Comparison of ENCODE assay signal across 1 cellular context in the genomic region with DNA sequence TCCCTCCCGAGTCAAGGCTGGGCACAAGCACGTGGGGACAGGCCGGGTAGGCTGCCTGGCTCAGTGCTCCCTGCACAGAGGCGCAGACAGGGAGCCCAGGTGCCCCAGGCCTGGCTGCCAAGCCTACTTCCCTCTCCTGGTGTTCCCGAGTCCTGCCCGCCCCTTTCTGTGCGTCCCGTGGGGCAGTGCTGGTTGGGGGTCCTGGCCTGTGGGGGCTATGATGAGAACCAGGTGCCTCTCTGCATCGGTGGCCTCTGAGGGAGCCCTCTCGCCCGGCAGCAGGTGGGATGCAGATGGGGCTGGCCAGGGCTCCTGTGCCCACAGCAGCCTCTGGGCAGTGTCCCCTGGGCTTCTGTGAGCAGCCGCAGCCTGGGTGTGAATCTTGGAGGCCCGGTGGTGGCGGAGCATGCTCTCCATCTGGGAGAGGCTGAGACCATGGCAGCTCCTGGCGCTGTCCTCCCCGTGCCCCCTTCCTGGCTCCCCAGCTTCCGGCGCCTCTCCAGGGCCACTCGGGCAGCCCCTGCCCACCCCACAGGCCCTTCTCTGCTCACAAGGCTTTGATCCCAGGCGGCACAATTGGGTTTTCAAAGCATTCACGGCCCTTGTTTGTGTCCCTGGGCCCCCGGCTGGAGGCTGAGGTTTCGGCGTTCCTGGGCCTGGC.
A peak's percentile ranks its signal among the peaks of the same experiment; 100 is the strongest.
TF ChIP-seq lines count a peak whose summit lies in the region.

No MANE protein-coding gene starts in this region.

TF ChIP-seq in HepG2, 621 proteins besides CTCF, POLR2A, EP300 and RAD21 (continued from another document and continues in another):
- TF ChIP-seq, protein P1, sequence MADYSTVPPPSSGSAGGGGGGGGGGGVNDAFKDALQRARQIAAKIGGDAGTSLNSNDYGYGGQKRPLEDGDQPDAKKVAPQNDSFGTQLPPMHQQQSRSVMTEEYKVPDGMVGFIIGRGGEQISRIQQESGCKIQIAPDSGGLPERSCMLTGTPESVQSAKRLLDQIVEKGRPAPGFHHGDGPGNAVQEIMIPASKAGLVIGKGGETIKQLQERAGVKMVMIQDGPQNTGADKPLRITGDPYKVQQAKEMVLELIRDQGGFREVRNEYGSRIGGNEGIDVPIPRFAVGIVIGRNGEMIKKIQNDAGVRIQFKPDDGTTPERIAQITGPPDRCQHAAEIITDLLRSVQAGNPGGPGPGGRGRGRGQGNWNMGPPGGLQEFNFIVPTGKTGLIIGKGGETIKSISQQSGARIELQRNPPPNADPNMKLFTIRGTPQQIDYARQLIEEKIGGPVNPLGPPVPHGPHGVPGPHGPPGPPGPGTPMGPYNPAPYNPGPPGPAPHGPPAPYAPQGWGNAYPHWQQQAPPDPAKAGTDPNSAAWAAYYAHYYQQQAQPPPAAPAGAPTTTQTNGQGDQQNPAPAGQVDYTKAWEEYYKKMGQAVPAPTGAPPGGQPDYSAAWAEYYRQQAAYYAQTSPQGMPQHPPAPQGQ (CRISPR knock-in tag; IDR thresholded peaks at IDR 0.05; ENCODE audit: borderline replicate concordance): no peak
- no peak for TF ChIP-seq ZNF773 (CRISPR knock-in tag; IDR thresholded peaks at IDR 0.05; ENCODE audit: borderline replicate concordance)
- TF ChIP-seq RFX1 (IDR thresholded peaks at IDR 0.05): no peak
- TF ChIP-seq, protein P2, sequence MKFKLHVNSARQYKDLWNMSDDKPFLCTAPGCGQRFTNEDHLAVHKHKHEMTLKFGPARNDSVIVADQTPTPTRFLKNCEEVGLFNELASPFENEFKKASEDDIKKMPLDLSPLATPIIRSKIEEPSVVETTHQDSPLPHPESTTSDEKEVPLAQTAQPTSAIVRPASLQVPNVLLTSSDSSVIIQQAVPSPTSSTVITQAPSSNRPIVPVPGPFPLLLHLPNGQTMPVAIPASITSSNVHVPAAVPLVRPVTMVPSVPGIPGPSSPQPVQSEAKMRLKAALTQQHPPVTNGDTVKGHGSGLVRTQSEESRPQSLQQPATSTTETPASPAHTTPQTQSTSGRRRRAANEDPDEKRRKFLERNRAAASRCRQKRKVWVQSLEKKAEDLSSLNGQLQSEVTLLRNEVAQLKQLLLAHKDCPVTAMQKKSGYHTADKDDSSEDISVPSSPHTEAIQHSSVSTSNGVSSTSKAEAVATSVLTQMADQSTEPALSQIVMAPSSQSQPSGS (CRISPR knock-in tag; IDR thresholded peaks at IDR 0.05): no peak
- TF ChIP-seq, protein P3, sequence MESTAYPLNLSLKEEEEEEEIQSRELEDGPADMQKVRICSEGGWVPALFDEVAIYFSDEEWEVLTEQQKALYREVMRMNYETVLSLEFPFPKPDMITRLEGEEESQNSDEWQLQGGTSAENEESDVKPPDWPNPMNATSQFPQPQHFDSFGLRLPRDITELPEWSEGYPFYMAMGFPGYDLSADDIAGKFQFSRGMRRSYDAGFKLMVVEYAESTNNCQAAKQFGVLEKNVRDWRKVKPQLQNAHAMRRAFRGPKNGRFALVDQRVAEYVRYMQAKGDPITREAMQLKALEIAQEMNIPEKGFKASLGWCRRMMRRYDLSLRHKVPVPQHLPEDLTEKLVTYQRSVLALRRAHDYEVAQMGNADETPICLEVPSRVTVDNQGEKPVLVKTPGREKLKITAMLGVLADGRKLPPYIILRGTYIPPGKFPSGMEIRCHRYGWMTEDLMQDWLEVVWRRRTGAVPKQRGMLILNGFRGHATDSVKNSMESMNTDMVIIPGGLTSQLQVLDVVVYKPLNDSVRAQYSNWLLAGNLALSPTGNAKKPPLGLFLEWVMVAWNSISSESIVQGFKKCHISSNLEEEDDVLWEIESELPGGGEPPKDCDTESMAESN (CRISPR knock-in tag; conservative IDR thresholded peaks at IDR 0.05): no peak; the same call in 1 of the 2 replicates
- TF ChIP-seq ATRX (CRISPR knock-in tag; IDR thresholded peaks at IDR 0.05; ENCODE audit: borderline replicate concordance): no peak
- no peak for TF ChIP-seq SRSF9 (IDR thresholded peaks at IDR 0.05; ENCODE audit: borderline replicate concordance, insufficient read depth, low read depth, low read length, poor library complexity, severe bottlenecking)
- TF ChIP-seq, protein P4, sequence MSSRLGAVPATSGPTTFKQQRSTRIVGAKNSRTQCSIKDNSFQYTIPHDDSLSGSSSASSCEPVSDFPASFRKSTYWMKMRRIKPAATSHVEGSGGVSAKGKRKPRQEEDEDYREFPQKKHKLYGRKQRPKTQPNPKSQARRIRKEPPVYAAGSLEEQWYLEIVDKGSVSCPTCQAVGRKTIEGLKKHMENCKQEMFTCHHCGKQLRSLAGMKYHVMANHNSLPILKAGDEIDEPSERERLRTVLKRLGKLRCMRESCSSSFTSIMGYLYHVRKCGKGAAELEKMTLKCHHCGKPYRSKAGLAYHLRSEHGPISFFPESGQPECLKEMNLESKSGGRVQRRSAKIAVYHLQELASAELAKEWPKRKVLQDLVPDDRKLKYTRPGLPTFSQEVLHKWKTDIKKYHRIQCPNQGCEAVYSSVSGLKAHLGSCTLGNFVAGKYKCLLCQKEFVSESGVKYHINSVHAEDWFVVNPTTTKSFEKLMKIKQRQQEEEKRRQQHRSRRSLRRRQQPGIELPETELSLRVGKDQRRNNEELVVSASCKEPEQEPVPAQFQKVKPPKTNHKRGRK (CRISPR knock-in tag; IDR thresholded peaks at IDR 0.05): no peak
- no peak for TF ChIP-seq JUND (CRISPR knock-in tag; IDR thresholded peaks at IDR 0.05)
- TF ChIP-seq, protein P5, sequence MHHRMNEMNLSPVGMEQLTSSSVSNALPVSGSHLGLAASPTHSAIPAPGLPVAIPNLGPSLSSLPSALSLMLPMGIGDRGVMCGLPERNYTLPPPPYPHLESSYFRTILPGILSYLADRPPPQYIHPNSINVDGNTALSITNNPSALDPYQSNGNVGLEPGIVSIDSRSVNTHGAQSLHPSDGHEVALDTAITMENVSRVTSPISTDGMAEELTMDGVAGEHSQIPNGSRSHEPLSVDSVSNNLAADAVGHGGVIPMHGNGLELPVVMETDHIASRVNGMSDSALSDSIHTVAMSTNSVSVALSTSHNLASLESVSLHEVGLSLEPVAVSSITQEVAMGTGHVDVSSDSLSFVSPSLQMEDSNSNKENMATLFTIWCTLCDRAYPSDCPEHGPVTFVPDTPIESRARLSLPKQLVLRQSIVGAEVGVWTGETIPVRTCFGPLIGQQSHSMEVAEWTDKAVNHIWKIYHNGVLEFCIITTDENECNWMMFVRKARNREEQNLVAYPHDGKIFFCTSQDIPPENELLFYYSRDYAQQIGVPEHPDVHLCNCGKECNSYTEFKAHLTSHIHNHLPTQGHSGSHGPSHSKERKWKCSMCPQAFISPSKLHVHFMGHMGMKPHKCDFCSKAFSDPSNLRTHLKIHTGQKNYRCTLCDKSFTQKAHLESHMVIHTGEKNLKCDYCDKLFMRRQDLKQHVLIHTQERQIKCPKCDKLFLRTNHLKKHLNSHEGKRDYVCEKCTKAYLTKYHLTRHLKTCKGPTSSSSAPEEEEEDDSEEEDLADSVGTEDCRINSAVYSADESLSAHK (CRISPR knock-in tag; IDR thresholded peaks at IDR 0.05; ENCODE audit: borderline replicate concordance): no peak
- TF ChIP-seq ZNF569 (CRISPR knock-in tag; IDR thresholded peaks at IDR 0.05; ENCODE audit: borderline replicate concordance): no peak
- no peak for TF ChIP-seq ZNF260 (CRISPR knock-in tag; IDR thresholded peaks at IDR 0.05; ENCODE audit: borderline replicate concordance, low read depth)
- no peak; the same call in 1 of the 2 replicates for TF ChIP-seq ZBTB21 (CRISPR knock-in tag; IDR thresholded peaks at IDR 0.05)
- TF ChIP-seq BRCA1 (CRISPR knock-in tag; IDR thresholded peaks at IDR 0.05): no peak
- peak; percentile 88 for TF ChIP-seq SRSF1 (optimal IDR thresholded peaks at IDR 0.05; ENCODE audit: low read depth, low read length)
- TF ChIP-seq, protein P6, sequence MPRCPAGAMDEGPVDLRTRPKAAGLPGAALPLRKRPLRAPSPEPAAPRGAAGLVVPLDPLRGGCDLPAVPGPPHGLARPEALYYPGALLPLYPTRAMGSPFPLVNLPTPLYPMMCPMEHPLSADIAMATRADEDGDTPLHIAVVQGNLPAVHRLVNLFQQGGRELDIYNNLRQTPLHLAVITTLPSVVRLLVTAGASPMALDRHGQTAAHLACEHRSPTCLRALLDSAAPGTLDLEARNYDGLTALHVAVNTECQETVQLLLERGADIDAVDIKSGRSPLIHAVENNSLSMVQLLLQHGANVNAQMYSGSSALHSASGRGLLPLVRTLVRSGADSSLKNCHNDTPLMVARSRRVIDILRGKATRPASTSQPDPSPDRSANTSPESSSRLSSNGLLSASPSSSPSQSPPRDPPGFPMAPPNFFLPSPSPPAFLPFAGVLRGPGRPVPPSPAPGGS (CRISPR knock-in tag; IDR thresholded peaks at IDR 0.05): no peak
- TF ChIP-seq, protein P7, sequence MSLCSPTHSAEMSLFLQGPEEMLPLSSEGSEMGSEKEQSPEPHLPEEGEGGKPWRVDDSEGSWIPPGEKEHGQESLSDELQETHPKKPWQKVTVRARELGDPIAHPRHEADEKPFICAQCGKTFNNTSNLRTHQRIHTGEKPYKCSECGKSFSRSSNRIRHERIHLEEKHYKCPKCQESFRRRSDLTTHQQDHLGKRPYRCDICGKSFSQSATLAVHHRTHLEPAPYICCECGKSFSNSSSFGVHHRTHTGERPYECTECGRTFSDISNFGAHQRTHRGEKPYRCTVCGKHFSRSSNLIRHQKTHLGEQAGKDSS (CRISPR knock-in tag; IDR thresholded peaks at IDR 0.05; ENCODE audit: borderline replicate concordance, low read depth): no peak
- TF ChIP-seq ZNF615 (CRISPR knock-in tag; IDR thresholded peaks at IDR 0.05; ENCODE audit: borderline replicate concordance): no peak
- 0 out of 2 replicates have a peak, but pooled peaks have one; percentile 24 for TF ChIP-seq SALL2 (CRISPR knock-in tag; IDR thresholded peaks at IDR 0.05)
- TF ChIP-seq ZNF564 (CRISPR knock-in tag; IDR thresholded peaks at IDR 0.05): no peak
- TF ChIP-seq, protein P8, sequence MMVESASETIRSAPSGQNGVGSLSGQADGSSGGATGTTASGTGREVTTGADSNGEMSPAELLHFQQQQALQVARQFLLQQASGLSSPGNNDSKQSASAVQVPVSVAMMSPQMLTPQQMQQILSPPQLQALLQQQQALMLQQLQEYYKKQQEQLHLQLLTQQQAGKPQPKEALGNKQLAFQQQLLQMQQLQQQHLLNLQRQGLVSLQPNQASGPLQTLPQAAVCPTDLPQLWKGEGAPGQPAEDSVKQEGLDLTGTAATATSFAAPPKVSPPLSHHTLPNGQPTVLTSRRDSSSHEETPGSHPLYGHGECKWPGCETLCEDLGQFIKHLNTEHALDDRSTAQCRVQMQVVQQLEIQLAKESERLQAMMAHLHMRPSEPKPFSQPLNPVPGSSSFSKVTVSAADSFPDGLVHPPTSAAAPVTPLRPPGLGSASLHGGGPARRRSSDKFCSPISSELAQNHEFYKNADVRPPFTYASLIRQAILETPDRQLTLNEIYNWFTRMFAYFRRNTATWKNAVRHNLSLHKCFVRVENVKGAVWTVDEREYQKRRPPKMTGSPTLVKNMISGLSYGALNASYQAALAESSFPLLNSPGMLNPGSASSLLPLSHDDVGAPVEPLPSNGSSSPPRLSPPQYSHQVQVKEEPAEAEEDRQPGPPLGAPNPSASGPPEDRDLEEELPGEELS (CRISPR knock-in tag; IDR thresholded peaks at IDR 0.05): peak; percentile 67
- no peak for TF ChIP-seq ZNF124 (CRISPR knock-in tag; IDR thresholded peaks at IDR 0.05)
- TF ChIP-seq HOXA3 (CRISPR knock-in tag; IDR thresholded peaks at IDR 0.05): peak; percentile 73; the same call in 1 of the 2 replicates
- TF ChIP-seq ZBTB20 (CRISPR knock-in tag; IDR thresholded peaks at IDR 0.05; ENCODE audit: borderline replicate concordance, low read depth): no peak
- TF ChIP-seq MTF2 (CRISPR knock-in tag; IDR thresholded peaks at IDR 0.05; ENCODE audit: borderline replicate concordance): no peak
- no peak for TF ChIP-seq ZNF431 (CRISPR knock-in tag; IDR thresholded peaks at IDR 0.05; ENCODE audit: borderline replicate concordance, low read depth)
- TF ChIP-seq SIN3A (IDR thresholded peaks at IDR 0.05; ENCODE audit: borderline replicate concordance, low read depth, low read length): no peak
- TF ChIP-seq, protein P9, sequence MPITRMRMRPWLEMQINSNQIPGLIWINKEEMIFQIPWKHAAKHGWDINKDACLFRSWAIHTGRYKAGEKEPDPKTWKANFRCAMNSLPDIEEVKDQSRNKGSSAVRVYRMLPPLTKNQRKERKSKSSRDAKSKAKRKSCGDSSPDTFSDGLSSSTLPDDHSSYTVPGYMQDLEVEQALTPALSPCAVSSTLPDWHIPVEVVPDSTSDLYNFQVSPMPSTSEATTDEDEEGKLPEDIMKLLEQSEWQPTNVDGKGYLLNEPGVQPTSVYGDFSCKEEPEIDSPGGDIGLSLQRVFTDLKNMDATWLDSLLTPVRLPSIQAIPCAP (CRISPR knock-in tag; IDR thresholded peaks at IDR 0.05; ENCODE audit: low read depth): no peak
- TF ChIP-seq LCORL (IDR thresholded peaks at IDR 0.05): no peak
- peak; percentile 73 for TF ChIP-seq LCORL (CRISPR knock-in tag; IDR thresholded peaks at IDR 0.05)
- peak; percentile 96 for TF ChIP-seq RARA (CRISPR knock-in tag; IDR thresholded peaks at IDR 0.05)
- TF ChIP-seq ELF3 (CRISPR knock-in tag; IDR thresholded peaks at IDR 0.05): no peak; the same call in 1 of the 2 replicates
- TF ChIP-seq, protein P10, sequence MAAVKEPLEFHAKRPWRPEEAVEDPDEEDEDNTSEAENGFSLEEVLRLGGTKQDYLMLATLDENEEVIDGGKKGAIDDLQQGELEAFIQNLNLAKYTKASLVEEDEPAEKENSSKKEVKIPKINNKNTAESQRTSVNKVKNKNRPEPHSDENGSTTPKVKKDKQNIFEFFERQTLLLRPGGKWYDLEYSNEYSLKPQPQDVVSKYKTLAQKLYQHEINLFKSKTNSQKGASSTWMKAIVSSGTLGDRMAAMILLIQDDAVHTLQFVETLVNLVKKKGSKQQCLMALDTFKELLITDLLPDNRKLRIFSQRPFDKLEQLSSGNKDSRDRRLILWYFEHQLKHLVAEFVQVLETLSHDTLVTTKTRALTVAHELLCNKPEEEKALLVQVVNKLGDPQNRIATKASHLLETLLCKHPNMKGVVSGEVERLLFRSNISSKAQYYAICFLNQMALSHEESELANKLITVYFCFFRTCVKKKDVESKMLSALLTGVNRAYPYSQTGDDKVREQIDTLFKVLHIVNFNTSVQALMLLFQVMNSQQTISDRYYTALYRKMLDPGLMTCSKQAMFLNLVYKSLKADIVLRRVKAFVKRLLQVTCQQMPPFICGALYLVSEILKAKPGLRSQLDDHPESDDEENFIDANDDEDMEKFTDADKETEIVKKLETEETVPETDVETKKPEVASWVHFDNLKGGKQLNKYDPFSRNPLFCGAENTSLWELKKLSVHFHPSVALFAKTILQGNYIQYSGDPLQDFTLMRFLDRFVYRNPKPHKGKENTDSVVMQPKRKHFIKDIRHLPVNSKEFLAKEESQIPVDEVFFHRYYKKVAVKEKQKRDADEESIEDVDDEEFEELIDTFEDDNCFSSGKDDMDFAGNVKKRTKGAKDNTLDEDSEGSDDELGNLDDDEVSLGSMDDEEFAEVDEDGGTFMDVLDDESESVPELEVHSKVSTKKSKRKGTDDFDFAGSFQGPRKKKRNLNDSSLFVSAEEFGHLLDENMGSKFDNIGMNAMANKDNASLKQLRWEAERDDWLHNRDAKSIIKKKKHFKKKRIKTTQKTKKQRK (IDR thresholded peaks at IDR 0.05; ENCODE audit: low read length): no peak
- 0 out of 2 replicates have a peak, but pooled peaks have one; percentile 28 for TF ChIP-seq THAP11 (CRISPR knock-in tag; IDR thresholded peaks at IDR 0.05)
- TF ChIP-seq SIX4 (CRISPR knock-in tag; IDR thresholded peaks at IDR 0.05): no peak
- TF ChIP-seq RBM39 (IDR thresholded peaks at IDR 0.05; ENCODE audit: low read depth, low read length, poor library complexity, severe bottlenecking): no peak
